Comparison of ENCODE assay signal across 10 cellular contexts in genomic region chr3:104604326-104605010, GRCh38.
DNase-seq lines count a peak whose midpoint lies in the region; ATAC-seq, FAIRE-seq and TF ChIP-seq lines count a peak whose summit lies in the region.
"Had no signal": no experiment of that assay in that cellular context is flagged by ENCODE, and none has a peak within 500 bp of the region (broad histone marks: within the 10 kb centered on the region; RNA-seq: fewer than 3 reads in every experiment).

No MANE protein-coding gene starts in this region.

- H3K4me2 ChIP-seq in IMR-90 (ENCODE audit: low read depth, low read length) (peak overlapping the region; percentile 39; the same call in 1 of the 2 replicates), keratinocyte (ENCODE audit: control insufficient read depth, extremely low read depth, insufficient read depth, low read depth, low read length) (no peak overlapping the region)

- TF ChIP-seq POLR2A in IMR-90 (IDR thresholded peaks at IDR 0.05; ENCODE audit: low read depth, low read length) = no peak

- H3K36me3 ChIP-seq in IMR-90 (ENCODE audit: control insufficient read depth, insufficient read depth, low read length) (no peaks in the 10 kb centered on the region), keratinocyte (ENCODE audit: control insufficient read depth in 2 of 2, extremely low read depth in 1 of 2, insufficient read depth in 2 of 2, low read length in 2 of 2) (no peaks in the 10 kb centered on the region)
- H3K36me3 ChIP-seq in effector memory CD4-positive, alpha-beta T cell (ENCODE audit: control insufficient read depth, insufficient read depth, low read length) = no peaks in the 10 kb centered on the region
- H3K36me3 ChIP-seq: Peyer's patch had no signal

- POLR2A ChIA-PET in IMR-90 (lab: Charles Lee; ENCODE audit: unreplicated experiment) = no interaction called here

- no peak overlapping the region for H4K8ac ChIP-seq in IMR-90 (ENCODE audit: low read depth in 2 of 2, low read length in 2 of 2)

- CTCF ChIA-PET in IMR-90 (lab: Yijun Ruan, JAX) = interaction anchor here (0.6 to 1.6 kb wide), 6 partner anchors 20 to 913 kb away, joined by 3 to 5 read pairs (median 4); no protein-coding TSS in a partner anchor

- in situ Hi-C loops in IMR-90 (cut with MboI; ENCODE audit: low sequenced_read_pairs) = loop anchor here (10.0 to 25.0 kb wide), 2 partner anchors 760 to 933 kb away; partner anchors contain the start of gene ALCAM

- no peak for FAIRE-seq in keratinocyte (lab: Jason Lieb, UNC)

- H4K20me1 ChIP-seq in IMR-90 (ENCODE audit: insufficient read depth, low read length) = no peaks in the 10 kb centered on the region
- H4K20me1 ChIP-seq in keratinocyte (ENCODE audit: control insufficient read depth, extremely low read depth, insufficient read depth, low read length) = no peaks in the 10 kb centered on the region

- peak overlapping the region; percentile 18; the same call in 1 of the 2 replicates for H2BK20ac ChIP-seq in IMR-90 (ENCODE audit: low read depth, low read length)

- H3K79me1 ChIP-seq in IMR-90 (ENCODE audit: low read depth in 1 of 2, low read length in 2 of 2) = no peaks in the 10 kb centered on the region

- H3K4ac ChIP-seq in IMR-90 (ENCODE audit: low read depth, low read length) = no peak overlapping the region

- TF ChIP-seq CTCF in IMR-90 (conservative IDR thresholded peaks at IDR 0.05; ENCODE audit: low read depth, low read length) = peak; percentile 51
- TF ChIP-seq CTCF in VCaP (conservative IDR thresholded peaks at IDR 0.05) = peak; percentile 58; the same call in 1 of the 2 replicates
- TF ChIP-seq CTCF in keratinocyte (optimal IDR thresholded peaks at IDR 0.05 in 1 of 3, IDR thresholded peaks at IDR 0.05 in 1 of 3, conservative IDR thresholded peaks at IDR 0.05 in 1 of 3; ENCODE audit: extremely low read depth in 1 of 3, insufficient read depth in 2 of 3, low read length in 3 of 3) = peak in 2 of 3 experiments; percentile 12 to 17

- H2BK15ac ChIP-seq in IMR-90 (ENCODE audit: low read depth, low read length) = no peak overlapping the region

- peak; percentile 53 for TF ChIP-seq RAD21 in IMR-90 (IDR thresholded peaks at IDR 0.05; ENCODE audit: low read length)

- H3K56ac ChIP-seq in IMR-90 (ENCODE audit: extremely low read depth, insufficient read depth, low read length) = no peak overlapping the region

- no peak overlapping the region for H3K4me3 ChIP-seq in IMR-90 (ENCODE audit: insufficient read depth, low read depth, low read length)
- H3K4me3 ChIP-seq in keratinocyte (ENCODE audit: control insufficient read depth in 2 of 3, extremely low read depth in 1 of 3, insufficient read depth in 2 of 3, low read depth in 1 of 3, low read length in 3 of 3) = no peak overlapping the region
- no peak overlapping the region for H3K4me3 ChIP-seq in effector memory CD4-positive, alpha-beta T cell (ENCODE audit: insufficient read depth, low read depth, low read length, poor library complexity, severe bottlenecking)
- H3K4me3 ChIP-seq: lung, Peyer's patch had no signal

- WGBS in IMR-90 (ENCODE audit: extremely low coverage in 2 of 2, insufficient read length in 1 of 2), 2 experiments = no CpG with 5 or more reads among the region's 3 CpGs

- dilution Hi-C loops in IMR-90 (cut with HindIII; ENCODE audit: low sequenced_read_pairs, unreplicated experiment) = no loop called here
- dilution Hi-C loops in keratinocyte (cut with MboI; ENCODE audit: extremely low pct_ligation_motif_present, low sequenced_read_pairs) = no loop called here

- no TSS peak for BruUV-seq in IMR-90 (replicated peaks; lab: Mats Ljungman, UMichigan)

- H3K27me3 ChIP-seq in IMR-90 (ENCODE audit: control insufficient read depth, insufficient read depth, low read length) = no peaks in the 10 kb centered on the region
- no peaks in the 10 kb centered on the region for H3K27me3 ChIP-seq in keratinocyte (ENCODE audit: control insufficient read depth, extremely low read depth, insufficient read depth, low read length)
- no peaks in the 10 kb centered on the region for H3K27me3 ChIP-seq in effector memory CD4-positive, alpha-beta T cell (replicated peaks; ENCODE audit: control insufficient read depth, insufficient read depth, low read length, poor library complexity, severe bottlenecking)
- H3K27me3 ChIP-seq: Peyer's patch had no signal

- intact Hi-C loops in IMR-90 (cut with micrococcal nuclease) = loop anchor here (1.0 to 5.0 kb wide), 2 partner anchors 762 to 913 kb away; partner anchors contain the start of gene ALCAM

- no peak overlapping the region for H3K9ac ChIP-seq in IMR-90 (ENCODE audit: low read depth, low read length)
- H3K9ac ChIP-seq in keratinocyte (ENCODE audit: control insufficient read depth, extremely low read depth, insufficient read depth, low read length) = no peak overlapping the region

- H2BK120ac ChIP-seq in IMR-90 (ENCODE audit: low read depth, low read length) = peak overlapping the region; percentile 48; the same call in 1 of the 2 replicates

- H4K5ac ChIP-seq in IMR-90 (ENCODE audit: low read depth, low read length) = no peak overlapping the region

- H3K9me3 ChIP-seq in IMR-90 (ENCODE audit: control insufficient read depth, insufficient read depth, low read length) = no peaks in the 10 kb centered on the region
- H3K9me3 ChIP-seq in keratinocyte (ENCODE audit: control insufficient read depth, low read depth, low read length) = no peaks in the 10 kb centered on the region
- H3K9me3 ChIP-seq in effector memory CD4-positive, alpha-beta T cell (ENCODE audit: control insufficient read depth, low read length) = no peaks in the 10 kb centered on the region
- H3K9me3 ChIP-seq: Peyer's patch had no signal

- H2AFZ ChIP-seq in IMR-90 (replicated peaks; ENCODE audit: low read length, poor library complexity) (no peak overlapping the region), keratinocyte (ENCODE audit: control insufficient read depth, low read length) (no peak overlapping the region)

- no peak overlapping the region for H3K23ac ChIP-seq in IMR-90 (ENCODE audit: low read depth, low read length)

- ATAC-seq in IMR-90 (ENCODE audit: low read depth) (peak; percentile 86), GM19023 (IDR thresholded peaks at IDR 0.05; ENCODE audit: unreplicated experiment) (no peak)

- H3K9me1 ChIP-seq in IMR-90 (ENCODE audit: insufficient read depth, low read length) = no peaks in the 10 kb centered on the region
- H3K9me1 ChIP-seq in keratinocyte (ENCODE audit: control insufficient read depth, extremely low read depth, insufficient read depth, low read length) = no peaks in the 10 kb centered on the region

- H3K27ac ChIP-seq in IMR-90 (ENCODE audit: insufficient read depth, low read length) (no peak overlapping the region), VCaP (no peak overlapping the region), keratinocyte (ENCODE audit: control insufficient read depth, insufficient read depth, low read length) (no peak overlapping the region)
- no peak overlapping the region for H3K27ac ChIP-seq in effector memory CD4-positive, alpha-beta T cell (ENCODE audit: insufficient read depth, low read length, poor library complexity, severe bottlenecking)
- H3K27ac ChIP-seq: Peyer's patch had no signal

- no peak overlapping the region for H4K91ac ChIP-seq in IMR-90 (ENCODE audit: insufficient read depth, low read depth, low read length)

- H3K4me1 ChIP-seq in IMR-90 (ENCODE audit: control insufficient read depth, insufficient read depth, low read length) = no peaks in the 10 kb centered on the region
- no peaks in the 10 kb centered on the region for H3K4me1 ChIP-seq in keratinocyte (ENCODE audit: control insufficient read depth, extremely low read depth, insufficient read depth, low read length)
- H3K4me1 ChIP-seq in effector memory CD4-positive, alpha-beta T cell (ENCODE audit: control insufficient read depth, insufficient read depth, low read length, poor library complexity, severe bottlenecking) = no peaks in the 10 kb centered on the region
- H3K4me1 ChIP-seq: Peyer's patch had no signal

- H2BK5ac ChIP-seq in IMR-90 (ENCODE audit: low read depth, low read length, poor library complexity, severe bottlenecking) = no peak overlapping the region

- H3K79me2 ChIP-seq in keratinocyte (ENCODE audit: control insufficient read depth, insufficient read depth, low read length) = no peaks in the 10 kb centered on the region

- peak; percentile 25 for DNase-seq in AG08396 (ENCODE audit: low spot score)
- peak; percentile 48 for DNase-seq in IMR-90
- DNase-seq in keratinocyte (ENCODE audit: low read depth, low spot score) = no peak
- DNase-seq in activated T-cell treated with anti-CD3 and anti-CD28 coated beads, Interleukin-2, amount 50 U/mL, for 1 hour = no peak
- no peak for DNase-seq in effector memory CD4-positive, alpha-beta T cell
- DNase-seq in ureter (ENCODE audit: low spot score) = no peak
- DNase-seq: Peyer's patch had no signal

- H2AK9ac ChIP-seq in IMR-90 (replicated peaks; ENCODE audit: low read depth, low read length, poor library complexity) = no peak overlapping the region

- H2AK5ac ChIP-seq in IMR-90 (ENCODE audit: low read depth, low read length) = no peak overlapping the region

- H3K14ac ChIP-seq in IMR-90 (replicated peaks; ENCODE audit: low read depth, low read length) = no peak overlapping the region

- H3K18ac ChIP-seq in IMR-90 (ENCODE audit: low read depth, low read length) = no peak overlapping the region

TF ChIP-seq in IMR-90, 13 proteins besides CTCF, POLR2A, EP300 and RAD21:
- peak; percentile 24 for TF ChIP-seq SMC3 (IDR thresholded peaks at IDR 0.05; ENCODE audit: low read depth, low read length)
- no peak for TF ChIP-seq CHD1 (IDR thresholded peaks at IDR 0.05; ENCODE audit: low read depth, low read length)

Comparison
In these comparisons a context has a peak if more than half of its experiments do, and no peak if none do; other contexts are left out.
1. DNase-seq: peak in AG08396 (single experiment) and IMR-90 (single experiment); none in keratinocyte (single experiment), activated T-cell treated with anti-CD3 and anti-CD28 coated beads, Interleukin-2, amount 50 U/mL, for 1 hour (single experiment), effector memory CD4-positive, alpha-beta T cell (0 of 3) and ureter (single experiment).
2. Peak in every context shown above with its lines, with median percentiles within 50 percentile points of each other: CTCF ChIP-seq.